ENCODE assay signal across 1 cellular context in genomic region chr1:52364235-52364839, GRCh38.
TF ChIP-seq lines count a peak whose summit lies in the region.

No MANE protein-coding gene starts in this region.

TF ChIP-seq in GM12878, 131 proteins besides CTCF, POLR2A, EP300 and RAD21:
- no peak for TF ChIP-seq SREBF1 (IDR thresholded peaks at IDR 0.05; ENCODE audit: low read length)
- TF ChIP-seq TBL1XR1 (IDR thresholded peaks at IDR 0.05; ENCODE audit: low read depth, low read length), result no peak
- no peak for TF ChIP-seq STAT3 (IDR thresholded peaks at IDR 0.05; ENCODE audit: low read depth, low read length)
- TF ChIP-seq YBX1 (IDR thresholded peaks at IDR 0.05), result no peak
- TF ChIP-seq E2F8 (IDR thresholded peaks at IDR 0.05; ENCODE audit: low read depth, partially characterized antibody), result no peak
- no peak for TF ChIP-seq ELK1 (IDR thresholded peaks at IDR 0.05; ENCODE audit: low read depth, low read length)
- no peak for TF ChIP-seq USF2 (IDR thresholded peaks at IDR 0.05; ENCODE audit: borderline replicate concordance, low read depth, low read length)
- TF ChIP-seq IKZF2 (IDR thresholded peaks at IDR 0.05), result no peak
- TF ChIP-seq NRF1 (conservative IDR thresholded peaks at IDR 0.05; ENCODE audit: low read depth, low read length), result no peak
